In the genomic region with DNA sequence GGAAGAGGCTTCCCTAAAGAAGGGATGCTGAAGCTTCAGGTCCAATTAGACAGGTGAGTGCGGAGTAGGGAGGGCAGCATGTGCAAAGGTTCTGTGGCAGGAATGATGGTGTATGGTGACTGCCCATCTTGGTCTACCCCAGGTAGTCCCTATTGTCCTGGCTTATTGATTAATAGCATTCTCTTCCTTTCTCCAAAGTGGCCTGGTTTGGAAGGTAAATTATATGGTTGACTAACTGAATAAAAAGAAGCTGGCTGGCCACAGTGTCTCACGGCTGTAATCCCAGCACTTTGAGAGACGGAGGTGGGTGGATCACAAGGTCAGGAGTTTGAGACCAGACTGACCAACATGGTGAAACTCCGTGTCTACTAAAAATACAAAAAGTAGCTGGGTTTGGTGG, we compare ENCODE assay signal across 18 cellular contexts.
DNase-seq lines count a peak whose midpoint lies in the region; ATAC-seq and TF ChIP-seq lines count a peak whose summit lies in the region.
"Had no signal": no experiment of that assay in that cellular context is flagged by ENCODE, and none has a peak within 500 bp of the region (broad histone marks: within the 10 kb centered on the region; RNA-seq: fewer than 3 reads in every experiment).

No MANE protein-coding gene starts in this region.

- ATAC-seq in IMR-90 (ENCODE audit: low read depth) (no peak), thoracic aorta (ENCODE audit: insufficient number of reproducible peaks, low FRiP score, low read depth) (no peak)
- ATAC-seq: activated T-cell treated with anti-CD3 and anti-CD28 coated beads, Interleukin-2, amount 50 U/mL, for 4 hours had no signal

- H3K56ac ChIP-seq in IMR-90 (ENCODE audit: extremely low read depth, insufficient read depth, low read length): no peak overlapping the region

- CTCF ChIA-PET in IMR-90 (lab: Yijun Ruan, JAX) (no interaction called here), Caco-2 (lab: Charles Lee) (no interaction called here)

- no peaks in the 10 kb centered on the region for H4K20me1 ChIP-seq in IMR-90 (ENCODE audit: insufficient read depth, low read length)

- H3K79me1 ChIP-seq in IMR-90 (ENCODE audit: low read depth in 1 of 2, low read length in 2 of 2): no peaks in the 10 kb centered on the region

- TF ChIP-seq POLR2A in IMR-90 (IDR thresholded peaks at IDR 0.05; ENCODE audit: low read depth, low read length): no peak

- DNase-seq in IMR-90 (no peak), kidney tubule cell (ENCODE audit: low spot score) (peak; percentile 81), thoracic aorta (ENCODE audit: low spot score) (no peak), HuH-7 (ENCODE audit: low spot score) (no peak), Caco-2 (no peak)
- DNase-seq in activated T-cell treated with anti-CD3 and anti-CD28 coated beads, Interleukin-2, amount 50 U/mL, for 1 hour: no peak
- DNase-seq: activated CD8-positive, alpha-beta memory T cell treated with anti-CD3 and anti-CD28 coated beads for 24 hours; activated naive CD4-positive, alpha-beta T cell; activated T-cell treated with anti-CD3 and anti-CD28 coated beads, Interleukin-2, amount 50 U/mL, for 4 hours; CD4-positive, alpha-beta T cell; central memory CD4-positive, alpha-beta T cell; GF-D8; NCI-H1694 treated with DMSO at 0.1 percent for 48 hours; occipital lobe; T-helper 1 cell had no signal

- H3K4me3 ChIP-seq in IMR-90 (ENCODE audit: insufficient read depth, low read depth, low read length): no peak overlapping the region
- H3K4me3 ChIP-seq in thoracic aorta: no peak overlapping the region
- no peak overlapping the region for H3K4me3 ChIP-seq in Caco-2 (ENCODE audit: low read depth, low read length)
- H3K4me3 ChIP-seq: HAP-1 had no signal

- H3K4me1 Mint-ChIP-seq in brain (peaks cover 52% of the 10 kb centered on the region), Caco-2 (ENCODE audit: low read depth, unreplicated experiment) (no peaks in the 10 kb centered on the region)

- TF ChIP-seq CTCF in IMR-90 (conservative IDR thresholded peaks at IDR 0.05; ENCODE audit: low read depth, low read length) (no peak), brain (conservative IDR thresholded peaks at IDR 0.05) (no peak), thoracic aorta (IDR thresholded peaks at IDR 0.05) (no peak), Caco-2 (IDR thresholded peaks at IDR 0.05; ENCODE audit: insufficient read depth in 1 of 2, low read depth in 1 of 2, low read length in 1 of 2, severe bottlenecking in 1 of 2, unreplicated experiment in 1 of 2) (no peak)

- H3K36me3 Mint-ChIP-seq in brain (no peaks in the 10 kb centered on the region), Caco-2 (ENCODE audit: insufficient read depth, unreplicated experiment) (no peaks in the 10 kb centered on the region)

- peak overlapping the region; percentile 12; the same call in 1 of the 2 replicates for H3K4me2 ChIP-seq in IMR-90 (ENCODE audit: low read depth, low read length)
- H3K4me2 ChIP-seq: KMS-11 had no signal

- H3K23ac ChIP-seq in IMR-90 (ENCODE audit: low read depth, low read length): peak overlapping the region; percentile 80; the same call in 1 of the 2 replicates

- H2AFZ ChIP-seq in IMR-90 (replicated peaks; ENCODE audit: low read length, poor library complexity): no peak overlapping the region

- peak overlapping the region; percentile 87 for H4K91ac ChIP-seq in IMR-90 (ENCODE audit: insufficient read depth, low read depth, low read length)

- peak overlapping the region; percentile 98; the same call in 1 of the 2 replicates for H2AK5ac ChIP-seq in IMR-90 (ENCODE audit: low read depth, low read length)

- H2AK9ac ChIP-seq in IMR-90 (replicated peaks; ENCODE audit: low read depth, low read length, poor library complexity): no peak overlapping the region

- no peak overlapping the region for H3K9ac ChIP-seq in IMR-90 (ENCODE audit: low read depth, low read length)
- H3K9ac ChIP-seq: KMS-11 had no signal

- peak overlapping the region; percentile 54; the same call in 1 of the 2 replicates for H3K18ac ChIP-seq in IMR-90 (ENCODE audit: low read depth, low read length)

- WGBS in IMR-90 (ENCODE audit: extremely low coverage in 2 of 2, insufficient read length in 1 of 2), 2 experiments: no CpG with 5 or more reads among the region's 4 CpGs

- BruUV-seq in IMR-90 (replicated peaks; lab: Mats Ljungman, UMichigan): no TSS peak
- no TSS peak for BruUV-seq in Caco-2 (replicated peaks; lab: Mats Ljungman, UMichigan)

- H3K4me3 Mint-ChIP-seq in brain (no peak overlapping the region), Caco-2 (ENCODE audit: unreplicated experiment) (no peak overlapping the region)
- H3K4me3 Mint-ChIP-seq: activated T-cell treated with anti-CD3 and anti-CD28 coated beads, Interleukin-2, amount 50 U/mL, for 4 hours; CD4-positive, alpha-beta T cell had no signal

- peak overlapping the region in 3 of 5 experiments; percentile 25 to 68 (median 48) for H3K27ac Mint-ChIP-seq in brain
- no peak overlapping the region for H3K27ac Mint-ChIP-seq in Caco-2 (ENCODE audit: unreplicated experiment)
- H3K27ac Mint-ChIP-seq: CD4-positive, alpha-beta T cell had no signal

- H2BK5ac ChIP-seq in IMR-90 (ENCODE audit: low read depth, low read length, poor library complexity, severe bottlenecking): peak overlapping the region; percentile 47

- dilution Hi-C loops in IMR-90 (cut with HindIII; ENCODE audit: low sequenced_read_pairs, unreplicated experiment): no loop called here

- no peak for TF ChIP-seq RAD21 in IMR-90 (IDR thresholded peaks at IDR 0.05; ENCODE audit: low read length)

- H3K27ac ChIP-seq in IMR-90 (ENCODE audit: insufficient read depth, low read length): no peak overlapping the region
- H3K27ac ChIP-seq in thoracic aorta: peak overlapping the region; percentile 93 to 95
- H3K27ac ChIP-seq: KMS-11 had no signal

- H3K27me3 ChIP-seq in IMR-90 (ENCODE audit: control insufficient read depth, insufficient read depth, low read length): no peaks in the 10 kb centered on the region
- no peaks in the 10 kb centered on the region for H3K27me3 ChIP-seq in thoracic aorta (replicated peaks; ENCODE audit: insufficient read depth)
- no peaks in the 10 kb centered on the region for H3K27me3 ChIP-seq in Caco-2 (replicated peaks; ENCODE audit: control insufficient read depth, insufficient read depth, low read length)

- POLR2A ChIA-PET in IMR-90 (lab: Charles Lee; ENCODE audit: unreplicated experiment): no interaction called here
- POLR2A ChIA-PET in Caco-2 (lab: Charles Lee): no interaction called here

- H3K27me3 Mint-ChIP-seq in brain (no peaks in the 10 kb centered on the region), Caco-2 (ENCODE audit: insufficient read depth, unreplicated experiment) (peaks cover 3% of the 10 kb centered on the region)

- H4K5ac ChIP-seq in IMR-90 (ENCODE audit: low read depth, low read length): peak overlapping the region; percentile 58; the same call in 1 of the 2 replicates

- H4K8ac ChIP-seq in IMR-90 (ENCODE audit: low read depth in 2 of 2, low read length in 2 of 2): peak overlapping the region in 1 of 2 experiments; percentile 80; a peak in 1 of 4 replicates

- no peaks in the 10 kb centered on the region for H3K36me3 ChIP-seq in IMR-90 (ENCODE audit: control insufficient read depth, insufficient read depth, low read length)
- H3K36me3 ChIP-seq in thoracic aorta: no peaks in the 10 kb centered on the region
- H3K36me3 ChIP-seq in Caco-2 (ENCODE audit: control insufficient read depth, insufficient read depth, low read length): no peaks in the 10 kb centered on the region
- H3K36me3 ChIP-seq: HAP-1 had no signal

- peak overlapping the region; percentile 42 for H3K14ac ChIP-seq in IMR-90 (replicated peaks; ENCODE audit: low read depth, low read length)

- peak overlapping the region; percentile 79 for H2BK20ac ChIP-seq in IMR-90 (ENCODE audit: low read depth, low read length)

- H3K9me3 ChIP-seq in IMR-90 (ENCODE audit: control insufficient read depth, insufficient read depth, low read length) (no peaks in the 10 kb centered on the region), thoracic aorta (no peaks in the 10 kb centered on the region), Caco-2 (no peaks in the 10 kb centered on the region)
- H3K9me3 ChIP-seq: HAP-1 had no signal

- in situ Hi-C loops in IMR-90 (cut with MboI; ENCODE audit: low sequenced_read_pairs): no loop called here

- peaks cover 12% of the 10 kb centered on the region for H3K9me1 ChIP-seq in IMR-90 (ENCODE audit: insufficient read depth, low read length)

- peak overlapping the region; percentile 96 for H2BK120ac ChIP-seq in IMR-90 (ENCODE audit: low read depth, low read length)

- H3K9me3 Mint-ChIP-seq in brain (peaks cover 0 to 9% (median 0%) of the 10 kb centered on the region in 5 experiments), Caco-2 (ENCODE audit: unreplicated experiment) (no peaks in the 10 kb centered on the region)
- H3K9me3 Mint-ChIP-seq: activated T-cell treated with anti-CD3 and anti-CD28 coated beads, Interleukin-2, amount 50 U/mL, for 4 hours; CD4-positive, alpha-beta T cell had no signal

- intact Hi-C loops in IMR-90 (cut with micrococcal nuclease): no loop called here
- intact Hi-C loops in Caco-2 (cut with micrococcal nuclease; ENCODE audit: unreplicated experiment): no loop called here

- peak overlapping the region; percentile 98 for H3K4ac ChIP-seq in IMR-90 (ENCODE audit: low read depth, low read length)

- peaks cover 19% of the 10 kb centered on the region for H3K4me1 ChIP-seq in IMR-90 (ENCODE audit: control insufficient read depth, insufficient read depth, low read length)
- peaks cover 33 to 76% of the 10 kb centered on the region in 2 donors for H3K4me1 ChIP-seq in thoracic aorta (ENCODE audit: control insufficient read depth in 1 of 2, low read depth in 2 of 2)
- no peaks in the 10 kb centered on the region for H3K4me1 ChIP-seq in Caco-2
- H3K4me1 ChIP-seq: HAP-1 had no signal

- peak overlapping the region; percentile 77; the same call in 1 of the 3 replicates for H2BK15ac ChIP-seq in IMR-90 (ENCODE audit: low read depth, low read length)

TF ChIP-seq in IMR-90, 13 proteins besides CTCF, POLR2A, EP300 and RAD21 (continues in another document):
- TF ChIP-seq NFE2L2 (IDR thresholded peaks at IDR 0.05; ENCODE audit: low read depth, low read length) (no peak), RFX5 (IDR thresholded peaks at IDR 0.05; ENCODE audit: low read depth, low read length) (no peak), CHD1 (IDR thresholded peaks at IDR 0.05; ENCODE audit: low read depth, low read length) (no peak), FOS (IDR thresholded peaks at IDR 0.05; ENCODE audit: low read depth, low read length) (no peak), CEBPB (IDR thresholded peaks at IDR 0.05; ENCODE audit: low read depth, low read length) (no peak), BHLHE40 (IDR thresholded peaks at IDR 0.05; ENCODE audit: low read depth, low read length) (no peak), MXI1 (IDR thresholded peaks at IDR 0.05; ENCODE audit: borderline replicate concordance, low read depth, low read length) (no peak)
- TF ChIP-seq, protein P1, sequence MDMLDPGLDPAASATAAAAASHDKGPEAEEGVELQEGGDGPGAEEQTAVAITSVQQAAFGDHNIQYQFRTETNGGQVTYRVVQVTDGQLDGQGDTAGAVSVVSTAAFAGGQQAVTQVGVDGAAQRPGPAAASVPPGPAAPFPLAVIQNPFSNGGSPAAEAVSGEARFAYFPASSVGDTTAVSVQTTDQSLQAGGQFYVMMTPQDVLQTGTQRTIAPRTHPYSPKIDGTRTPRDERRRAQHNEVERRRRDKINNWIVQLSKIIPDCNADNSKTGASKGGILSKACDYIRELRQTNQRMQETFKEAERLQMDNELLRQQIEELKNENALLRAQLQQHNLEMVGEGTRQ (IDR thresholded peaks at IDR 0.05; ENCODE audit: low read depth, low read length): no peak
